12 cellular contexts compared by ENCODE assay signal in genomic region chr2:204315236-204315662, GRCh38.
A peak's percentile ranks its signal among the peaks of the same experiment; 100 is the strongest.
DNase-seq lines count a peak whose midpoint lies in the region; ATAC-seq and TF ChIP-seq lines count a peak whose summit lies in the region.
"Had no signal": no experiment of that assay in that cellular context is flagged by ENCODE, and none has a peak within 500 bp of the region (broad histone marks: within the 10 kb centered on the region; RNA-seq: fewer than 3 reads in every experiment).

No MANE protein-coding gene starts in this region.

- no peaks in the 10 kb centered on the region for H3K4me1 Mint-ChIP-seq in CD4-positive, alpha-beta T cell (ENCODE audit: low read depth)

- no peaks in the 10 kb centered on the region for H3K36me3 Mint-ChIP-seq in CD4-positive, alpha-beta T cell (ENCODE audit: low read depth)

- POLR2A ChIA-PET in CD4-positive, alpha-beta T cell (lab: Charles Lee) = no interaction called here

- H3K9me3 Mint-ChIP-seq in CD4-positive, alpha-beta T cell = no peaks in the 10 kb centered on the region
- H3K9me3 Mint-ChIP-seq: stimulated activated naive CD8-positive, alpha-beta T cell treated with anti-CD3 and anti-CD28 coated beads, Interleukin-15, Interleukin-2, amounts not matched to agents 100 ng/mL and 50 ng/mL, for 24 hours had no signal

- no peak for TF ChIP-seq POLR2A in body of pancreas (IDR thresholded peaks at IDR 0.05)

- peaks cover 33% of the 10 kb centered on the region for H3K27me3 Mint-ChIP-seq in CD4-positive, alpha-beta T cell

- CTCF ChIA-PET in CD4-positive, alpha-beta T cell (lab: Charles Lee) = no interaction called here

- no peak overlapping the region for H3K27ac Mint-ChIP-seq in CD4-positive, alpha-beta T cell
- H3K27ac Mint-ChIP-seq: stimulated activated naive CD8-positive, alpha-beta T cell treated with anti-CD3 and anti-CD28 coated beads, Interleukin-15, Interleukin-2, amounts not matched to agents 100 ng/mL and 50 ng/mL, for 24 hours had no signal

- H3K4me1 ChIP-seq in body of pancreas = no peaks in the 10 kb centered on the region

- ATAC-seq in body of pancreas (no peak), HG03135 (IDR thresholded peaks at IDR 0.05; ENCODE audit: unreplicated experiment) (no peak)
- ATAC-seq in CD4-positive, alpha-beta T cell (ENCODE audit: poor library complexity) = no peak
- ATAC-seq: left ventricle myocardium superior had no signal

- DNase-seq in M059J (ENCODE audit: low read depth) (peak; percentile 85), body of pancreas (peak in 3 of 4 donors; percentile 40 to 46 (median 44)), left kidney (ENCODE audit: low read depth, low spot score) (peak; percentile 81), superior temporal gyrus (ENCODE audit: extremely low spot score) (peak; percentile 20), OCI-M1 (lab: John Stamatoyannopoulos, UW) (no peak), NCI-H187 treated with DMSO at 0.1 percent for 48 hours (lab: John Stamatoyannopoulos, UW) (no peak)
- no peak for DNase-seq in CD4-positive, alpha-beta T cell
- DNase-seq: activated naive CD4-positive, alpha-beta T cell; GF-D8; left ventricle myocardium superior had no signal

- no peaks in the 10 kb centered on the region for H3K36me3 ChIP-seq in body of pancreas (replicated peaks in 1 of 2; ENCODE audit: insufficient read depth in 1 of 2, low read depth in 2 of 2)

- no peak overlapping the region for H3K4me3 Mint-ChIP-seq in CD4-positive, alpha-beta T cell
- H3K4me3 Mint-ChIP-seq: stimulated activated naive CD8-positive, alpha-beta T cell treated with anti-CD3 and anti-CD28 coated beads, Interleukin-15, Interleukin-2, amounts not matched to agents 100 ng/mL and 50 ng/mL, for 24 hours had no signal

- intact Hi-C loops in body of pancreas (cut with DNase I) = no loop called here
- intact Hi-C loops in CD4-positive, alpha-beta T cell (cut with DNase I, micrococcal nuclease) = no loop called here

- no peaks in the 10 kb centered on the region for H3K27me3 ChIP-seq in body of pancreas
- H3K27me3 ChIP-seq in CD4-positive, alpha-beta T cell (ENCODE audit: control insufficient read depth, insufficient read depth, low read length) = no peaks in the 10 kb centered on the region

- H3K27ac ChIP-seq in body of pancreas = no peak overlapping the region
- no peak overlapping the region for H3K27ac ChIP-seq in CD4-positive, alpha-beta T cell (ENCODE audit: low read depth, low read length)

- TF ChIP-seq CTCF in body of pancreas (IDR thresholded peaks at IDR 0.05) = no peak
- no peak for TF ChIP-seq CTCF in CD4-positive, alpha-beta T cell (IDR thresholded peaks at IDR 0.05)

- WGBS in body of pancreas, 2 donors = 23 to 30% methylated on average over 13 of the region's 13 CpGs

- H3K4me3 ChIP-seq in body of pancreas = no peak overlapping the region

- H3K9me3 ChIP-seq in body of pancreas = no peaks in the 10 kb centered on the region
- no peaks in the 10 kb centered on the region for H3K9me3 ChIP-seq in CD4-positive, alpha-beta T cell (ENCODE audit: control insufficient read depth, low read length)

Comparison
In these comparisons a context has a peak if more than half of its experiments do, and no peak if none do; other contexts are left out.
1. DNase-seq: peak in M059J (single experiment), body of pancreas (3 of 4), left kidney (single experiment) and superior temporal gyrus (single experiment); none in OCI-M1 (single experiment), NCI-H187 treated with DMSO at 0.1 percent for 48 hours (single experiment) and CD4-positive, alpha-beta T cell (0 of 10).